In genomic region chr6:26552640-26553189, GRCh38 we compare ENCODE assay signal across 8 cellular contexts. TPM values are rescaled to one million over a fixed set of nuclear protein-coding genes. Genes with fewer than 3 reads are reported as not detected.
DNase-seq lines count a peak whose midpoint lies in the region; FAIRE-seq and TF ChIP-seq lines count a peak whose summit lies in the region.

No MANE protein-coding gene starts in this region.

- in situ Hi-C loops in ACHN (cut with HindIII; ENCODE audit: low pct_ligation_motif_present, low pct_unique_long_range_greater_than_20kb, low sequenced_read_pairs): no loop called here

- no peak for TF ChIP-seq CTCF in HFF-Myc (IDR thresholded peaks at IDR 0.05; ENCODE audit: low read depth, low read length, missing control alignments)
- no peak for TF ChIP-seq CTCF in bronchial epithelial cell (IDR thresholded peaks at IDR 0.05; ENCODE audit: insufficient read depth, low read length, severe bottlenecking)

- no peaks in the 10 kb centered on the region for H3K79me2 ChIP-seq in ACC112 (ENCODE audit: control insufficient read depth, insufficient read depth, low read length, unreplicated experiment)

- DNase-seq in HFF-Myc (ENCODE audit: extremely low read depth, low read depth) (no peak), bronchial epithelial cell (ENCODE audit: low read depth) (no peak), ACHN (no peak), T1000 (lab: John Stamatoyannopoulos, UW) (no peak), cortex of kidney (lab: John Stamatoyannopoulos, UW) (no peak), AG08395 (ENCODE audit: low spot score) (no peak)

- peak overlapping the region; percentile 57 for H2AFZ ChIP-seq in ACC112 (ENCODE audit: low read length, unreplicated experiment)

- H3K4me1 ChIP-seq in ACC112 (ENCODE audit: control insufficient read depth, insufficient read depth, low read length, unreplicated experiment): no peaks in the 10 kb centered on the region
- H3K4me1 ChIP-seq in mononuclear cell (ENCODE audit: insufficient read depth, low read length): peaks cover 48% of the 10 kb centered on the region

- H3K27me3 ChIP-seq in ACC112 (ENCODE audit: insufficient read depth, low read length) (no peaks in the 10 kb centered on the region), bronchial epithelial cell (ENCODE audit: control insufficient read depth, insufficient read depth, low read length) (no peaks in the 10 kb centered on the region), mononuclear cell (ENCODE audit: insufficient read depth, low read length) (no peaks in the 10 kb centered on the region)

- H3K36me3 ChIP-seq in ACC112 (ENCODE audit: insufficient read depth, low read length) (no peaks in the 10 kb centered on the region), bronchial epithelial cell (ENCODE audit: control insufficient read depth, insufficient read depth, low read length) (no peaks in the 10 kb centered on the region)

- no peak for FAIRE-seq in bronchial epithelial cell (lab: Jason Lieb, UNC)

- H3K27ac ChIP-seq in ACC112 (ENCODE audit: low read depth, low read length): no peak overlapping the region

- H3K4me3 ChIP-seq in ACC112 (ENCODE audit: low read depth, low read length) (peak overlapping the region; percentile 78), HFF-Myc (replicated peaks; ENCODE audit: low read depth, low read length) (peak overlapping the region; percentile 58), bronchial epithelial cell (ENCODE audit: low read depth, low read length) (peak overlapping the region; percentile 42), mononuclear cell (ENCODE audit: low read length) (peak overlapping the region; percentile 47)

- no peaks in the 10 kb centered on the region for H3K9me3 ChIP-seq in mononuclear cell (ENCODE audit: low read depth, low read length)

RNA-seq across cellular contexts. Expression of gene HMGN4, which starts 14.5 kb away (rescaled TPM):
- total RNA-seq in bronchial epithelial cell (59.5 and 94.0 TPM in 2 replicates), mononuclear cell (40.4 TPM)

RNA-seq across cellular contexts. Expression of gene ABT1, which starts 44.0 kb away (rescaled TPM):
- total RNA-seq in bronchial epithelial cell (16.1 and 16.8 TPM in 2 replicates), mononuclear cell (36.9 TPM)

RNA-seq across cellular contexts. Expression of gene BTN1A1, which starts 52.6 kb away (rescaled TPM):
- not detected in 2 replicates for total RNA-seq in bronchial epithelial cell
- total RNA-seq in mononuclear cell: not detected
